ENCODE assay signal across 23 cellular contexts in the genomic region with DNA sequence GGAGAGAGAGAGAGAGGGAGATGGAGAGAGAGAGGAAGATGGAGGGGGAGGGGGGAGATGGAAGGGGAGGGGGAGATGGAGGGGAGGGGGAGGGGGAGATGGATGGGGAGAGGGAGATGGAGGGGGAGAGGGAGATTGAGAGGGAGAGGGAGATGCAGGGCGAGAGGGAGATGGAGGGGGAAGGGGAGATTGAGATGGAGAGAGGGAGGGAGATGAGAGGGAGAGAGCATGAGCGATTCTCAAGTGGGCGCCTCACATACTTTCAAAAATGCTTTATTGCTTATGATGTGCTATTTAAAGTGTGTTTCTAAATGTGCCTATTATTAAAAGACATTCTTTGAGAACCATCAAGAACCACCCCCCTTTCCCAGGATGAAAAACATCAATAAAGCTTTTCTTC. TPM values are rescaled to one million over a fixed set of nuclear protein-coding genes. Genes with fewer than 3 reads are reported as not detected.
"Had no signal": no experiment of that assay in that cellular context is flagged by ENCODE, and none has a peak within 500 bp of the region (broad histone marks: within the 10 kb centered on the region; RNA-seq: fewer than 3 reads in every experiment).

No MANE protein-coding gene starts in this region.

- H3K27me3 ChIP-seq: MG63, SJSA1 had no signal

- FAIRE-seq: HTR-8/SVneo, RCC 7860 had no signal

- H3K4me1 ChIP-seq: SJSA1 had no signal

- H3K27ac ChIP-seq: HL-60, SJSA1, SK-N-MC had no signal

- H3K36me3 ChIP-seq: MG63, SJSA1 had no signal

- H3K4me3 ChIP-seq: MG63, SJSA1, SK-N-MC had no signal

- DNase-seq: Karpas-422, KG1, MG63, NCI-H1092, NCI-H1105 treated with DMSO at 0.1 percent for 48 hours, NCI-H1417 treated with DMSO at 0.1 percent for 48 hours, NCI-H1694 treated with DMSO at 0.1 percent for 48 hours, NCI-H1930, NCI-H2081, NCI-H2107, NCI-H2171 treated with DMSO at 0.1 percent for 48 hours, NCI-H524, NCI-H526 treated with DMSO at 0.1 percent for 48 hours, NCI-H748 treated with DMSO at 0.1 percent for 48 hours, Right ventricle myocardium superior, RPMI8226, SIG-M5 had no signal

RNA-seq across cellular contexts. Expression of gene DACT2, which starts 43.7 kb away (rescaled TPM):
- total RNA-seq: NCI-H460, SJSA1 had no signal
